Comparison of ENCODE assay signal across 1 cellular context in genomic region chr17:10744509-10745000, GRCh38.
TF ChIP-seq lines count a peak whose summit lies in the region.

No MANE protein-coding gene starts in this region.

TF ChIP-seq in liver, 16 proteins besides CTCF, POLR2A, EP300 and RAD21 (continued from another document):
- TF ChIP-seq, protein P1, sequence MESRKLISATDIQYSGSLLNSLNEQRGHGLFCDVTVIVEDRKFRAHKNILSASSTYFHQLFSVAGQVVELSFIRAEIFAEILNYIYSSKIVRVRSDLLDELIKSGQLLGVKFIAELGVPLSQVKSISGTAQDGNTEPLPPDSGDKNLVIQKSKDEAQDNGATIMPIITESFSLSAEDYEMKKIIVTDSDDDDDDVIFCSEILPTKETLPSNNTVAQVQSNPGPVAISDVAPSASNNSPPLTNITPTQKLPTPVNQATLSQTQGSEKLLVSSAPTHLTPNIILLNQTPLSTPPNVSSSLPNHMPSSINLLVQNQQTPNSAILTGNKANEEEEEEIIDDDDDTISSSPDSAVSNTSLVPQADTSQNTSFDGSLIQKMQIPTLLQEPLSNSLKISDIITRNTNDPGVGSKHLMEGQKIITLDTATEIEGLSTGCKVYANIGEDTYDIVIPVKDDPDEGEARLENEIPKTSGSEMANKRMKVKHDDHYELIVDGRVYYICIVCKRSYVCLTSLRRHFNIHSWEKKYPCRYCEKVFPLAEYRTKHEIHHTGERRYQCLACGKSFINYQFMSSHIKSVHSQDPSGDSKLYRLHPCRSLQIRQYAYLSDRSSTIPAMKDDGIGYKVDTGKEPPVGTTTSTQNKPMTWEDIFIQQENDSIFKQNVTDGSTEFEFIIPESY (IDR thresholded peaks at IDR 0.05), result no peak
- TF ChIP-seq NR2F2 (IDR thresholded peaks at IDR 0.05) (no peak), HNF4A (conservative IDR thresholded peaks at IDR 0.05) (peak; percentile 38 to 54), HNF4G (IDR thresholded peaks at IDR 0.05) (peak; percentile 26), JUND (IDR thresholded peaks at IDR 0.05) (no peak), RXRA (IDR thresholded peaks at IDR 0.05) (peak; percentile 27 to 34)
